ENCODE assay signal across 27 cellular contexts in genomic region chr20:14191559-14191958, GRCh38.
"Had no signal": no experiment of that assay in that cellular context is flagged by ENCODE, and none has a peak within 500 bp of the region (broad histone marks: within the 10 kb centered on the region; RNA-seq: fewer than 3 reads in every experiment).

No MANE protein-coding gene starts in this region.

- H3K27me3 ChIP-seq: colonic mucosa, dorsolateral prefrontal cortex, esophagus muscularis mucosa, esophagus squamous epithelium, foreskin keratinocyte, gastrocnemius medialis, gastroesophageal sphincter, heart left ventricle had no signal

- FAIRE-seq: colon, endometrium, endothelial cell of umbilical vein, frontal cortex had no signal

- H3K9me3 ChIP-seq: colonic mucosa, esophagus muscularis mucosa, esophagus squamous epithelium, gastrocnemius medialis, gastroesophageal sphincter, heart left ventricle had no signal

- H3K27ac ChIP-seq: colonic mucosa, coronary artery, dorsolateral prefrontal cortex, epithelial cell of prostate, esophagus muscularis mucosa, esophagus squamous epithelium, foreskin keratinocyte, gastrocnemius medialis, gastroesophageal sphincter, heart left ventricle had no signal

- ATAC-seq: effector memory CD8-positive, alpha-beta T cell; esophagus mucosa; foreskin keratinocyte; gastrocnemius medialis; gastroesophageal sphincter; heart left ventricle had no signal

- DNase-seq: colonic mucosa; cortex of kidney; dermis blood vessel endothelial cell; dorsolateral prefrontal cortex; effector CD4-positive, alpha-beta T cell; effector CD8-positive, alpha-beta T cell; effector memory CD4-positive, alpha-beta T cell; effector memory CD8-positive, alpha-beta T cell; endodermal cell; erythroblast; esophagus squamous epithelium; foreskin fibroblast; foreskin keratinocyte; foreskin melanocyte; gastrocnemius medialis; glutamatergic neuron; head of caudate nucleus; heart left ventricle had no signal

- H3K4me1 ChIP-seq: colonic mucosa, esophagus squamous epithelium, heart left ventricle had no signal

- H3K4me3 ChIP-seq: colonic mucosa, coronary artery, dorsolateral prefrontal cortex, esophagus muscularis mucosa, esophagus squamous epithelium, gastrocnemius medialis, gastroesophageal sphincter, heart left ventricle had no signal

- H3K36me3 ChIP-seq: colonic mucosa, esophagus muscularis mucosa, esophagus squamous epithelium, gastrocnemius medialis, gastroesophageal sphincter, heart left ventricle had no signal
